Comparison of ENCODE assay signal across 9 cellular contexts in genomic region chr7:130895006-130895750, GRCh38.
DNase-seq lines count a peak whose midpoint lies in the region; ATAC-seq and TF ChIP-seq lines count a peak whose summit lies in the region.
"Had no signal": no experiment of that assay in that cellular context is flagged by ENCODE, and none has a peak within 500 bp of the region (broad histone marks: within the 10 kb centered on the region; RNA-seq: fewer than 3 reads in every experiment).

No MANE protein-coding gene starts in this region.

- H3K9me3 ChIP-seq in body of pancreas, result no peaks in the 10 kb centered on the region
- no peaks in the 10 kb centered on the region for H3K9me3 ChIP-seq in vagina

- H3K4me1 ChIP-seq in body of pancreas (peaks cover 82% of the 10 kb centered on the region), vagina (peaks cover 92% of the 10 kb centered on the region)

- no peaks in the 10 kb centered on the region for H3K27me3 Mint-ChIP-seq in stimulated activated naive CD8-positive, alpha-beta T cell treated with anti-CD3 and anti-CD28 coated beads, Interleukin-15, Interleukin-2, amounts not matched to agents 100 ng/mL and 50 ng/mL, for 24 hours
- no peaks in the 10 kb centered on the region for H3K27me3 Mint-ChIP-seq in memory B cell

- intact Hi-C loops in body of pancreas (cut with DNase I) (no loop called here), vagina (cut with DNase I) (loop anchor here (10.0 kb wide), 2 partner anchors 140 to 210 kb away; no protein-coding TSS in a partner anchor)

- H3K36me3 ChIP-seq in body of pancreas (replicated peaks in 1 of 2; ENCODE audit: insufficient read depth in 1 of 2, low read depth in 2 of 2) (no peaks in the 10 kb centered on the region), vagina (peaks cover 0 to 6% of the 10 kb centered on the region in 2 donors)

- H3K4me3 ChIP-seq in body of pancreas (no peak overlapping the region), vagina (no peak overlapping the region)

- peak overlapping the region; percentile 98 for H3K27ac Mint-ChIP-seq in stimulated activated naive CD8-positive, alpha-beta T cell treated with anti-CD3 and anti-CD28 coated beads, Interleukin-15, Interleukin-2, amounts not matched to agents 100 ng/mL and 50 ng/mL, for 24 hours
- peak overlapping the region; percentile 53 for H3K27ac Mint-ChIP-seq in memory B cell

- no peaks in the 10 kb centered on the region for H3K9me3 Mint-ChIP-seq in stimulated activated naive CD8-positive, alpha-beta T cell treated with anti-CD3 and anti-CD28 coated beads, Interleukin-15, Interleukin-2, amounts not matched to agents 100 ng/mL and 50 ng/mL, for 24 hours
- no peaks in the 10 kb centered on the region for H3K9me3 Mint-ChIP-seq in memory B cell

- TF ChIP-seq CTCF in body of pancreas (IDR thresholded peaks at IDR 0.05) (no peak), vagina (IDR thresholded peaks at IDR 0.05) (no peak)

- H3K4me3 Mint-ChIP-seq in stimulated activated naive CD8-positive, alpha-beta T cell treated with anti-CD3 and anti-CD28 coated beads, Interleukin-15, Interleukin-2, amounts not matched to agents 100 ng/mL and 50 ng/mL, for 24 hours, result peak overlapping the region; percentile 47
- no peak overlapping the region for H3K4me3 Mint-ChIP-seq in memory B cell

- H3K27ac ChIP-seq in body of pancreas (peak overlapping the region; percentile 9 to 75 (median 45)), vagina (peak overlapping the region; percentile 86)

- H3K36me3 Mint-ChIP-seq in stimulated activated naive CD8-positive, alpha-beta T cell treated with anti-CD3 and anti-CD28 coated beads, Interleukin-15, Interleukin-2, amounts not matched to agents 100 ng/mL and 50 ng/mL, for 24 hours (ENCODE audit: low read depth), result peaks cover 91% of the 10 kb centered on the region
- H3K36me3 Mint-ChIP-seq in memory B cell, result peaks cover 22% of the 10 kb centered on the region

- no peak for DNase-seq in stimulated activated naive CD8-positive, alpha-beta T cell treated with anti-CD3 and anti-CD28 coated beads, Interleukin-15, Interleukin-2, amounts not matched to agents 100 U/mL and 50 U/mL, for 24 hours
- DNase-seq in body of pancreas (no peak), memory B cell (ENCODE audit: low spot score in 2 of 2) (no peak), vagina (ENCODE audit: extremely low spot score in 2 of 2) (peak in 1 of 2 donors; percentile 85), erythroblast (lab: John Stamatoyannopoulos, UW) (no peak), nucleus accumbens (lab: John Stamatoyannopoulos, UW) (no peak)
- DNase-seq: stimulated activated CD4-positive, alpha-beta T cell treated with anti-CD3 and anti-CD28 coated beads, Interleukin-2, amount 100 ng/mL, for 48 hours had no signal

- H3K27me3 ChIP-seq in body of pancreas (no peaks in the 10 kb centered on the region), vagina (no peaks in the 10 kb centered on the region)

- H3K4me1 Mint-ChIP-seq in stimulated activated naive CD8-positive, alpha-beta T cell treated with anti-CD3 and anti-CD28 coated beads, Interleukin-15, Interleukin-2, amounts not matched to agents 100 ng/mL and 50 ng/mL, for 24 hours (ENCODE audit: low read depth), result peaks cover 88% of the 10 kb centered on the region
- H3K4me1 Mint-ChIP-seq in memory B cell, result peaks cover 46% of the 10 kb centered on the region

- no peak for ATAC-seq in stimulated activated naive CD8-positive, alpha-beta T cell treated with anti-CD3 and anti-CD28 coated beads, Interleukin-15, Interleukin-2, amounts not matched to agents 100 U/mL and 50 U/mL, for 24 hours
- no peak for ATAC-seq in body of pancreas
- no peak for ATAC-seq in memory B cell (ENCODE audit: low read depth)
- ATAC-seq in GM18511 (IDR thresholded peaks at IDR 0.05; ENCODE audit: unreplicated experiment), result no peak

- WGBS in body of pancreas, 2 donors, result 69 to 81% methylated on average over 20 of the region's 20 CpGs

- TF ChIP-seq POLR2A in body of pancreas (IDR thresholded peaks at IDR 0.05) (no peak), vagina (IDR thresholded peaks at IDR 0.05) (no peak), erythroblast (IDR thresholded peaks at IDR 0.05; ENCODE audit: low read length) (no peak)
